32 cellular contexts compared by ENCODE assay signal in genomic region chr10:120308590-120308989, GRCh38.
"Had no signal": no experiment of that assay in that cellular context is flagged by ENCODE, and none has a peak within 500 bp of the region (broad histone marks: within the 10 kb centered on the region; RNA-seq: fewer than 3 reads in every experiment).

No MANE protein-coding gene starts in this region.

- H3K36me3 ChIP-seq: adrenal gland, cardiac muscle cell had no signal

- DNase-seq: activated B cell treated with CpG ODN at 0.5 μM for 24 hours; activated CD4-positive, alpha-beta memory T cell treated with anti-CD3 and anti-CD28 coated beads for 36 hours; activated CD4-positive, alpha-beta T cell treated with anti-CD3 and anti-CD28 coated beads for 4 hours; activated CD4-positive, alpha-beta T cell treated with anti-CD3 and anti-CD28 coated beads, Interleukin-2, amount 10 ng/mL, durations not matched to agents 24 days and 14 days; activated CD4-positive, alpha-beta T cell treated with anti-CD3 and anti-CD28 coated beads, Interleukin-2, amount 50 U/mL, for 1 hour; activated CD4-positive, alpha-beta T cell treated with anti-CD3 and anti-CD28 coated beads, Interleukin-2, amount 50 U/mL, for 4 hours; activated CD4-positive, CD25-positive, alpha-beta regulatory T cell treated with anti-CD3 and anti-CD28 coated beads, Interleukin-2, amount 50 U/mL, for 72 hours; activated CD8-positive, alpha-beta memory T cell treated with anti-CD3 and anti-CD28 coated beads, Interleukin-2, amount 50 U/mL, for 4 hours; activated CD8-positive, alpha-beta T cell treated with anti-CD3 and anti-CD28 coated beads for 36 hours; activated effector memory CD4-positive, alpha-beta T cell treated with anti-CD3 and anti-CD28 coated beads, Interleukin-2, amount 50 U/mL, for 16 hours; activated gamma-delta T cell treated with Interleukin-2 at 50 U/mL for 16 hours; activated naive CD4-positive, alpha-beta T cell; activated naive CD4-positive, alpha-beta T cell treated with anti-CD3 and anti-CD28 coated beads for 36 hours; activated naive CD4-positive, alpha-beta T cell treated with anti-CD3 and anti-CD28 coated beads, Interleukin-2, amount 50 U/mL, for 16 hours; activated naive CD8-positive, alpha-beta T cell treated with anti-CD3 and anti-CD28 coated beads for 36 hours; activated T-cell treated with anti-CD3 and anti-CD28 coated beads for 4 hours; activated T-cell treated with anti-CD3 and anti-CD28 coated beads, Interleukin-2, amount 50 U/mL, for 1 hour; activated T-cell treated with anti-CD3 and anti-CD28 coated beads, Interleukin-2, amount 50 U/mL, for 4 hours; activated T-cell treated with anti-CD3 and anti-CD28 coated beads, Interleukin-2, amount 50 U/mL, for 72 hours; adrenal gland; amniotic stem cell; aorta; body of pancreas; caudate nucleus; cerebellar nuclear complex; T-helper 1 cell; T-helper 2 cell; T-helper 9 cell had no signal

- H3K4me1 ChIP-seq: adrenal gland, body of pancreas had no signal

- H3K9me3 ChIP-seq: body of pancreas had no signal

- H3K27ac ChIP-seq: adrenal gland, body of pancreas, cardiac muscle cell, VCaP had no signal

- H3K27me3 ChIP-seq: body of pancreas, cardiac muscle cell had no signal

- ATAC-seq: activated CD8-positive, alpha-beta T cell treated with anti-CD3 and anti-CD28 coated beads for 36 hours; activated naive CD4-positive, alpha-beta T cell treated with anti-CD3 and anti-CD28 coated beads, Interleukin-2, amount 50 U/mL, for 72 hours; activated T-cell treated with anti-CD3 and anti-CD28 coated beads, Interleukin-2, amount 50 U/mL, for 4 hours; activated T-cell treated with anti-CD3 and anti-CD28 coated beads, Interleukin-2, amount 50 U/mL, for 72 hours; activated T-helper 17 cell treated with anti-CD3 and anti-CD28 coated beads, Interleukin-2, amount 50 U/mL, for 72 hours; body of pancreas had no signal

- H3K4me3 ChIP-seq: adrenal gland, body of pancreas, cardiac muscle cell had no signal
